ENCODE assay signal across 6 cellular contexts in genomic region chr1:95809391-95809790, GRCh38.
"Had no signal": no experiment of that assay in that cellular context is flagged by ENCODE, and none has a peak within 500 bp of the region (broad histone marks: within the 10 kb centered on the region; RNA-seq: fewer than 3 reads in every experiment).

No MANE protein-coding gene starts in this region.

- H3K4me3 Mint-ChIP-seq: IgD-negative memory B cell had no signal

- H3K4me3 ChIP-seq: K562 had no signal

- H3K36me3 Mint-ChIP-seq: IgD-negative memory B cell had no signal

- ATAC-seq: HepG2, K562 had no signal

- H3K27me3 Mint-ChIP-seq: IgD-negative memory B cell had no signal

- H3K4me1 Mint-ChIP-seq: IgD-negative memory B cell had no signal

- H3K27ac ChIP-seq: HL-60 had no signal

- DNase-seq: IMR-90, KBM-7 had no signal
